ENCODE assay signal across 22 cellular contexts in the genomic region with DNA sequence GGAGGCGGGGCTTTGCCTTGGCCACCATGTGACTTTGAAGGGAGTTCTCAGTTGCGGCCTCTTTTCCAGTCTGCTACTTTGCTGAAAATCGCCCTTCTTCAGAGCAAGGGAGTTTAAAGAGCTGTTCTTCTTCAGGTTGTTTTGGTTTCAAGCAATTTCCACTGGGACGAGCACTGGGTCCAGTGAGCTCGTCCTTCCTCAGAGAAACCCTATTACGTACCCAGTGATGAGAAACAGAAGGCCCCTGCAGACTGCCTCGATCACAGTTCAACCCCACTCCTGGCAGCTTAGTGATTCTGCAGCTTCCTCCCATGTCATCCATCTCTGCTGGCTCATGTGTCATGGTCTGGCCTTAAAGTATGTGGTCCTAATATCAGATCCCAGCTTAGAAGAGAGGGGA. TPM values are rescaled to one million over a fixed set of nuclear protein-coding genes. Genes with fewer than 3 reads are reported as not detected.
"Had no signal": no experiment of that assay in that cellular context is flagged by ENCODE, and none has a peak within 500 bp of the region (broad histone marks: within the 10 kb centered on the region; RNA-seq: fewer than 3 reads in every experiment).

No MANE protein-coding gene starts in this region.

- H3K9me3 ChIP-seq: left ventricle myocardium inferior, pancreas, prostate gland, upper lobe of left lung had no signal

- H3K4me3 ChIP-seq: left ventricle myocardium inferior, pancreas, prostate gland, upper lobe of left lung had no signal

- H3K27me3 ChIP-seq: pancreas, upper lobe of left lung had no signal

- H3K27ac ChIP-seq: left ventricle myocardium inferior, pancreas, prostate gland, upper lobe of left lung had no signal

- H3K4me1 ChIP-seq: left ventricle myocardium inferior, pancreas, prostate gland, upper lobe of left lung had no signal

- H3K36me3 ChIP-seq: left ventricle myocardium inferior, pancreas, prostate gland, upper lobe of left lung had no signal

- FAIRE-seq: bronchial epithelial cell, pancreas had no signal

- ATAC-seq: activated CD8-positive, alpha-beta T cell treated with anti-CD3 and anti-CD28 coated beads for 36 hours; activated naive CD8-positive, alpha-beta T cell treated with anti-CD3 and anti-CD28 coated beads, Interleukin-2, amount 50 U/mL, for 24 hours; activated T-cell treated with anti-CD3 and anti-CD28 coated beads, Interleukin-2, amount 50 U/mL, for 4 hours; esophagus mucosa; WTC11 had no signal

- DNase-seq: activated CD4-positive, alpha-beta T cell treated with anti-CD3 and anti-CD28 coated beads for 1 hour; activated CD4-positive, alpha-beta T cell treated with anti-CD3 and anti-CD28 coated beads, Interleukin-2, amount 50 U/mL, for 1 hour; activated CD8-positive, alpha-beta T cell treated with anti-CD3 and anti-CD28 coated beads for 36 hours; activated naive CD8-positive, alpha-beta T cell treated with anti-CD3 and anti-CD28 coated beads, Interleukin-2, amount 50 U/mL, for 24 hours; activated T-cell treated with anti-CD3 and anti-CD28 coated beads, Interleukin-2, amount 50 U/mL, for 4 hours; endodermal cell; kidney glomerular epithelial cell; left ventricle myocardium inferior; naive B cell; nephron progenitor cell; pancreas; stimulated activated CD4-positive, alpha-beta T cell treated with anti-CD3 and anti-CD28 coated beads, Interleukin-15, amount 100 ng/mL, for 24 hours; stimulated activated naive CD4-positive, alpha-beta T cell treated with Interleukin-2 at 50 U/mL for 16 hours; substantia nigra; SW 1271; T1000; upper lobe of left lung had no signal

RNA-seq across cellular contexts. Expression of a gene that starts 27.7 kb away (rescaled TPM):
- total RNA-seq: activated CD8-positive, alpha-beta T cell treated with anti-CD3 and anti-CD28 coated beads for 36 hours; activated T-helper 2 cell treated with anti-CD3 and anti-CD28 coated beads, Interferon-gamma antibody, Interleukin-2, Interleukin-4, amounts not matched to agents 10 μg/mL and 5 μg/mL and 100 μg/mL, durations not matched to agents 14 hours and 24 hours and 36 hours had no signal
